9 cellular contexts compared by ENCODE assay signal in genomic region chr7:1940402-1940786, GRCh38.
A peak's percentile ranks its signal among the peaks of the same experiment; 100 is the strongest.
DNase-seq lines count a peak whose midpoint lies in the region; ATAC-seq, FAIRE-seq and TF ChIP-seq lines count a peak whose summit lies in the region.
"Had no signal": no experiment of that assay in that cellular context is flagged by ENCODE, and none has a peak within 500 bp of the region (broad histone marks: within the 10 kb centered on the region; RNA-seq: fewer than 3 reads in every experiment).

No MANE protein-coding gene starts in this region.

- no peak overlapping the region for H3K4ac ChIP-seq in mesendoderm (ENCODE audit: low read depth, low read length)

- H3K4me2 ChIP-seq in mesendoderm (ENCODE audit: low read length) = no peak overlapping the region

- H2BK15ac ChIP-seq in mesendoderm (replicated peaks; ENCODE audit: low read depth) = no peak overlapping the region

- H2BK5ac ChIP-seq in mesendoderm (ENCODE audit: low read length) = no peak overlapping the region

- no peak overlapping the region for H2AK5ac ChIP-seq in mesendoderm (ENCODE audit: low read length)

- H3K56ac ChIP-seq in mesendoderm (ENCODE audit: low read length) = no peak overlapping the region

- intact Hi-C loops in kidney (cut with DNase I) = no loop called here

- H4K5ac ChIP-seq in mesendoderm (ENCODE audit: low read length) = no peak overlapping the region

- H3K9ac ChIP-seq in kidney (ENCODE audit: low read length in 2 of 2) (no peak overlapping the region), mesendoderm (ENCODE audit: low read length) (no peak overlapping the region)

- H4K8ac ChIP-seq in mesendoderm (ENCODE audit: low read depth, low read length) = no peak overlapping the region

- peak; percentile 98 for DNase-seq in RPMI7951 (ENCODE audit: low read depth)
- peak; percentile 91 for DNase-seq in activated effector memory CD4-positive, alpha-beta T cell treated with Interleukin-2 at 50 U/mL for 16 hours
- peak; percentile 89 for DNase-seq in kidney
- DNase-seq in stimulated activated CD8-positive, alpha-beta memory T cell treated with anti-CD3 and anti-CD28 coated beads, Interleukin-15, amount 100 ng/mL, for 48 hours (ENCODE audit: low read depth in 2 of 2) = peak; percentile 89
- DNase-seq in mesendoderm = no peak
- DNase-seq in NCI-H1694 (lab: John Stamatoyannopoulos, UW) = no peak

- no peaks in the 10 kb centered on the region for H3K36me3 ChIP-seq in kidney (ENCODE audit: control insufficient read depth in 1 of 2, insufficient read depth in 2 of 2, low read length in 2 of 2)
- H3K36me3 ChIP-seq in mesendoderm (ENCODE audit: control insufficient read depth, insufficient read depth, low read length) = no peaks in the 10 kb centered on the region

- TF ChIP-seq CTCF in kidney (IDR thresholded peaks at IDR 0.05; ENCODE audit: borderline replicate concordance, extremely low read depth, insufficient read depth) = no peak

- no peaks in the 10 kb centered on the region for H3K4me1 ChIP-seq in kidney (ENCODE audit: control insufficient read depth in 1 of 2, insufficient read depth in 1 of 2, low read depth in 1 of 2, low read length in 2 of 2)
- peaks cover 3% of the 10 kb centered on the region for H3K4me1 ChIP-seq in mesendoderm (ENCODE audit: control insufficient read depth, low read depth, low read length)

- H3K79me1 ChIP-seq in mesendoderm (ENCODE audit: low read length) = no peaks in the 10 kb centered on the region

- FAIRE-seq in kidney (lab: Jason Lieb, UNC) = no peak
- FAIRE-seq: TTC549 had no signal

- H3K27me3 ChIP-seq in mesendoderm (ENCODE audit: insufficient read depth, low read length, poor library complexity) = no peaks in the 10 kb centered on the region

- H3K27ac ChIP-seq in kidney (ENCODE audit: low read depth in 2 of 2, low read length in 2 of 2) = no peak overlapping the region
- no peak overlapping the region for H3K27ac ChIP-seq in mesendoderm (ENCODE audit: low read depth, low read length)

- H3K4me3 ChIP-seq in kidney (ENCODE audit: low read length in 2 of 2) (no peak overlapping the region), mesendoderm (ENCODE audit: low read length) (no peak overlapping the region)

- H3K9me3 ChIP-seq in kidney (ENCODE audit: control insufficient read depth in 1 of 2, low read length in 2 of 2) = no peaks in the 10 kb centered on the region

- H3K79me2 ChIP-seq in mesendoderm (ENCODE audit: control insufficient read depth, insufficient read depth, low read length) = no peaks in the 10 kb centered on the region

- H3K23ac ChIP-seq in mesendoderm (ENCODE audit: low read length) = no peak overlapping the region

- H2BK120ac ChIP-seq in mesendoderm (ENCODE audit: low read depth, low read length) = no peak overlapping the region

- no peak overlapping the region for H3K18ac ChIP-seq in mesendoderm (ENCODE audit: low read length)

- no CpG with 5 or more reads among the region's 21 CpGs for WGBS in mesendoderm (ENCODE audit: extremely low coverage, insufficient coverage, low lambda C conversion rate)

- ATAC-seq in GM18520 (IDR thresholded peaks at IDR 0.05; ENCODE audit: unreplicated experiment) (peak; percentile 89), HG02938 (IDR thresholded peaks at IDR 0.05; ENCODE audit: unreplicated experiment) (peak; percentile 76)

Comparison
In these comparisons a context has a peak if more than half of its experiments do, and no peak if none do; other contexts are left out.
1. DNase-seq: peak in RPMI7951 (single experiment), activated effector memory CD4-positive, alpha-beta T cell treated with Interleukin-2 at 50 U/mL for 16 hours (single experiment), kidney (single experiment) and stimulated activated CD8-positive, alpha-beta memory T cell treated with anti-CD3 and anti-CD28 coated beads, Interleukin-15, amount 100 ng/mL, for 48 hours (2 of 2); none in mesendoderm (single experiment) and NCI-H1694 (single experiment).